28 cellular contexts compared by ENCODE assay signal in the genomic region with DNA sequence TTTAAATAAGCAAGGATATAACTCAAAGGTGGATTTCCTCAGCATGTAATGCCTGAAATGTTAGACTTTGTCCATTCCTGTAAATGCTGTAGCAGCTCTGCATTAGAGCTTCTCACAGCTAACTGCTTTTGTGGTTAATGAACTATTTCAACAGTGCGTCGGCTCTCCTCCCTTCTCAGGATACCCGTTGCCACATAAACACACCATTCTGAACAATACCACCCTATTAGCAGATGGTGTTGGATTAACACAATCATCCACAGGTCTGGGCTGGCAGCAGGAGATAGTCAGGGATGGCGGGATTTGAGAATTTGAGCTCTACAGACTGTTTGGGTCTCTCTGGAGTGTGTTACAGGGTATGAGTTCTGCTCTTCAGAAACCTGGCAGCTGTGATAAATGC. TPM values are rescaled to one million over a fixed set of nuclear protein-coding genes. Genes with fewer than 3 reads are reported as not detected.
DNase-seq lines count a peak whose midpoint lies in the region; ATAC-seq, FAIRE-seq and TF ChIP-seq lines count a peak whose summit lies in the region.
"Had no signal": no experiment of that assay in that cellular context is flagged by ENCODE, and none has a peak within 500 bp of the region (broad histone marks: within the 10 kb centered on the region; RNA-seq: fewer than 3 reads in every experiment).

No MANE protein-coding gene starts in this region.

- H3K9ac ChIP-seq in keratinocyte (ENCODE audit: control insufficient read depth, extremely low read depth, insufficient read depth, low read length): no peak overlapping the region
- H3K9ac ChIP-seq: BLaER1 treated with 17β-estradiol and CSF1 and Interleukin-3, amounts not matched to agents 10 nM and 100 nM had no signal

- H3K4me2 ChIP-seq in keratinocyte (ENCODE audit: control insufficient read depth, extremely low read depth, insufficient read depth, low read depth, low read length): no peak overlapping the region
- H3K4me2 ChIP-seq: BLaER1 treated with 17β-estradiol and CSF1 and Interleukin-3, amounts not matched to agents 10 nM and 100 nM had no signal

- H3K4me1 ChIP-seq in keratinocyte (ENCODE audit: control insufficient read depth, extremely low read depth, insufficient read depth, low read length): peaks cover 1% of the 10 kb centered on the region
- H3K4me1 ChIP-seq: BLaER1 treated with 17β-estradiol and CSF1 and Interleukin-3, amounts not matched to agents 10 nM and 100 nM; gastroesophageal sphincter; stomach; tibial artery had no signal

- H2AFZ ChIP-seq in keratinocyte (ENCODE audit: control insufficient read depth, low read length): no peak overlapping the region

- TF ChIP-seq CTCF in keratinocyte (optimal IDR thresholded peaks at IDR 0.05 in 1 of 3, IDR thresholded peaks at IDR 0.05 in 1 of 3, conservative IDR thresholded peaks at IDR 0.05 in 1 of 3; ENCODE audit: extremely low read depth in 1 of 3, insufficient read depth in 2 of 3, low read length in 3 of 3): no peak

- peak; percentile 66 for DNase-seq in D341Med (ENCODE audit: low spot score)
- peak; percentile 57 for DNase-seq in NCI-H146 (lab: John Stamatoyannopoulos, UW)
- peak; percentile 45 for DNase-seq in NCI-H69 (lab: John Stamatoyannopoulos, UW)
- no peak for DNase-seq in keratinocyte (ENCODE audit: low read depth, low spot score)
- no peak for DNase-seq in H4 (ENCODE audit: low spot score)
- no peak for DNase-seq in stimulated activated CD4-positive, alpha-beta T cell treated with anti-CD3 and anti-CD28 coated beads, Interleukin-1b, Interleukin-23, amount 100 ng/mL, for 48 hours
- DNase-seq in stimulated activated naive CD4-positive, alpha-beta T cell (lab: John Stamatoyannopoulos, UW): no peak
- DNase-seq: activated CD4-positive, alpha-beta T cell treated with anti-CD3 and anti-CD28 coated beads for 4 hours; activated naive CD4-positive, alpha-beta T cell; activated T-cell treated with anti-CD3 and anti-CD28 coated beads, Interleukin-2, amount 50 U/mL, for 4 hours; COR-L47; cortex of kidney; hippocampal formation; NCI-H1417 treated with DMSO at 0.1 percent for 48 hours; ovary; right cardiac atrium; RPMI8226; stomach; T-helper 2 cell; tibial artery had no signal

- peak; percentile 53 for FAIRE-seq in keratinocyte (lab: Jason Lieb, UNC)

- no peak overlapping the region for H3K4me3 ChIP-seq in keratinocyte (ENCODE audit: control insufficient read depth in 2 of 3, extremely low read depth in 1 of 3, insufficient read depth in 2 of 3, low read depth in 1 of 3, low read length in 3 of 3)
- H3K4me3 ChIP-seq: BLaER1 treated with 17β-estradiol and CSF1 and Interleukin-3, amounts not matched to agents 10 nM and 100 nM; gastroesophageal sphincter; ovary; SK-N-MC; stomach; tibial artery had no signal

- H3K9me1 ChIP-seq in keratinocyte (ENCODE audit: control insufficient read depth, extremely low read depth, insufficient read depth, low read length): no peaks in the 10 kb centered on the region

- dilution Hi-C loops in keratinocyte (cut with MboI; ENCODE audit: extremely low pct_ligation_motif_present, low sequenced_read_pairs): no loop called here

- no peak for ATAC-seq in HG03521 (IDR thresholded peaks at IDR 0.05; ENCODE audit: unreplicated experiment)
- ATAC-seq: activated T-cell treated with anti-CD3 and anti-CD28 coated beads, Interleukin-2, amount 50 U/mL, for 4 hours; gastroesophageal sphincter; right cardiac atrium had no signal

- no peaks in the 10 kb centered on the region for H3K79me2 ChIP-seq in keratinocyte (ENCODE audit: control insufficient read depth, insufficient read depth, low read length)

- no peaks in the 10 kb centered on the region for H3K36me3 ChIP-seq in keratinocyte (ENCODE audit: control insufficient read depth in 2 of 2, extremely low read depth in 1 of 2, insufficient read depth in 2 of 2, low read length in 2 of 2)
- H3K36me3 ChIP-seq: BLaER1 treated with 17β-estradiol and CSF1 and Interleukin-3, amounts not matched to agents 10 nM and 100 nM; gastroesophageal sphincter; ovary; stomach; tibial artery had no signal

- no peaks in the 10 kb centered on the region for H3K27me3 ChIP-seq in keratinocyte (ENCODE audit: control insufficient read depth, extremely low read depth, insufficient read depth, low read length)
- H3K27me3 ChIP-seq: BLaER1 treated with 17β-estradiol and CSF1 and Interleukin-3, amounts not matched to agents 10 nM and 100 nM; ovary had no signal

- no peaks in the 10 kb centered on the region for H3K9me3 ChIP-seq in keratinocyte (ENCODE audit: control insufficient read depth, low read depth, low read length)
- H3K9me3 ChIP-seq: gastroesophageal sphincter, ovary, stomach, tibial artery had no signal

- H4K20me1 ChIP-seq in keratinocyte (ENCODE audit: control insufficient read depth, extremely low read depth, insufficient read depth, low read length): no peaks in the 10 kb centered on the region
- H4K20me1 ChIP-seq: BLaER1 treated with 17β-estradiol and CSF1 and Interleukin-3, amounts not matched to agents 10 nM and 100 nM had no signal

- H3K27ac ChIP-seq in keratinocyte (ENCODE audit: control insufficient read depth, insufficient read depth, low read length): no peak overlapping the region
- H3K27ac ChIP-seq: BLaER1 treated with 17β-estradiol and CSF1 and Interleukin-3, amounts not matched to agents 10 nM and 100 nM; gastroesophageal sphincter; ovary; SK-N-MC; stomach; tibial artery had no signal

RNA-seq across cellular contexts. Expression of a gene that starts 33.5 kb away (rescaled TPM):
- 0.03 to 0.08 TPM in 2 of 3 replicates, not detected in the other for polyA plus RNA-seq in keratinocyte
- polyA plus RNA-seq in keratinocyte (2011; ENCODE audit: low read depth): not detected
- not detected in 2 replicates for polyA plus RNA-seq in keratinocyte (2011; cell fraction: cytosol; rRNA removed)
- polyA plus RNA-seq in keratinocyte (2011; cell fraction: nucleus; rRNA removed): not detected in 2 replicates
- polyA plus RNA-seq in keratinocyte (2012; ENCODE audit: low replicate concordance): not detected in 2 replicates
- not detected in 3 replicates for polyA minus RNA-seq in keratinocyte
- polyA minus RNA-seq in keratinocyte (2011; cell fraction: cytosol; rRNA and poly(A)+ RNA removed): not detected
- polyA minus RNA-seq in keratinocyte (2011; cell fraction: nucleus; rRNA and poly(A)+ RNA removed): not detected in 2 replicates
- total RNA-seq in H4 (2014; rRNA removed; shearing (Covaris generic)): not detected in 2 replicates
- total RNA-seq: gastroesophageal sphincter, lower leg skin, MCF 10A, NCI-H460, ovary, right cardiac atrium, stomach had no signal
- polyA plus RNA-seq: ovary, right cardiac atrium, stomach had no signal

RNA-seq across cellular contexts. Expression of a gene that starts 57.8 kb away (rescaled TPM):
- polyA plus RNA-seq in keratinocyte: not detected in 3 replicates
- not detected for polyA plus RNA-seq in keratinocyte (2011; ENCODE audit: low read depth)
- polyA plus RNA-seq in keratinocyte (2011; cell fraction: cytosol; rRNA removed): 0.01 TPM in 1 of 2 replicates, not detected in the other
- polyA plus RNA-seq in keratinocyte (2011; cell fraction: nucleus; rRNA removed): not detected in 2 replicates
- 0.03 and 0.58 TPM in 2 replicates for polyA plus RNA-seq in keratinocyte (2012; ENCODE audit: low replicate concordance)
- polyA minus RNA-seq in keratinocyte: 0.03 TPM in 1 of 3 replicates, not detected in the others
- polyA minus RNA-seq in keratinocyte (2011; cell fraction: cytosol; rRNA and poly(A)+ RNA removed): not detected
- polyA minus RNA-seq in keratinocyte (2011; cell fraction: nucleus; rRNA and poly(A)+ RNA removed): not detected in 2 replicates
- total RNA-seq in H4 (2014; rRNA removed; shearing (Covaris generic)): not detected in 2 replicates
- total RNA-seq: activated T-cell treated with anti-CD3 and anti-CD28 coated beads, Interleukin-2, amount 50 U/mL, for 4 hours; MCF 10A; mononuclear cell; NCI-H460 had no signal

Comparison
In these comparisons a context has a peak if more than half of its experiments do, and no peak if none do; other contexts are left out.
1. DNase-seq: peak in D341Med (single experiment), NCI-H146 (single experiment) and NCI-H69 (single experiment); none in keratinocyte (single experiment), H4 (single experiment), stimulated activated CD4-positive, alpha-beta T cell treated with anti-CD3 and anti-CD28 coated beads, Interleukin-1b, Interleukin-23, amount 100 ng/mL, for 48 hours (single experiment) and stimulated activated naive CD4-positive, alpha-beta T cell (0 of 6).